7 cellular contexts compared by ENCODE assay signal in the genomic region with DNA sequence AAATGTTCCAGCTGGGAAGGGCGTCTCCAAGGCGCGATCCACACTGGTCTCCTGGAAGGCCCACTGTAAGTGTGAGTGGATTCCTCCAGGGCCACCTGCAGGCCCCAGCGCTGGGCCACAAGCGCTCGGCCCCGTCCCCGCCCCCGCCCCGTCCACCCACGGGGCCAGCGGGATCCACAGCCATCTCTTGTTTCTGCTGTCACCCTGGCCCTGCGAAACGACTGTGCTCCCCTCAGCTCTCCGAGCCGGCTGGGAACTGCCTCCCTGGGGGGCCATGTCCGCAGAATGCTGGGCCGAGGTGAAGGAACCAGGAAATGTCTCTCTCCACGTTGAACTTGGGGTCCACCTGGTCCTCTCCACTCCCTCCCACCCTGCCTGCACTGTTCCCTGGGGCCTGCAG.
"Had no signal": no experiment of that assay in that cellular context is flagged by ENCODE, and none has a peak within 500 bp of the region (broad histone marks: within the 10 kb centered on the region; RNA-seq: fewer than 3 reads in every experiment).

No MANE protein-coding gene starts in this region.

- H3K4me3 ChIP-seq: GM23248, K562 had no signal

- H3K27ac ChIP-seq: GM23248 had no signal

- H3K27ac Mint-ChIP-seq: H9 had no signal

- DNase-seq: GM23248, GOT3, H9, HCEC 1CT, IMR-90, KG1 had no signal

- H3K4me1 Mint-ChIP-seq: H9 had no signal

- H3K4me3 Mint-ChIP-seq: H9 had no signal

- ATAC-seq: K562 had no signal
